ENCODE assay signal across 8 cellular contexts in genomic region chr1:93846929-93847810, GRCh38. TPM values are rescaled to one million over a fixed set of nuclear protein-coding genes. Genes with fewer than 3 reads are reported as not detected.
DNase-seq lines count a peak whose midpoint lies in the region; ATAC-seq and TF ChIP-seq lines count a peak whose summit lies in the region.

No MANE protein-coding gene starts in this region.

- H3K4me1 ChIP-seq in IMR-90 (ENCODE audit: control insufficient read depth, insufficient read depth, low read length) (peaks cover 4% of the 10 kb centered on the region), OCI-LY3 (ENCODE audit: low read length) (peaks cover 13% of the 10 kb centered on the region), mucosa of rectum (ENCODE audit: control insufficient read depth in 2 of 2, insufficient read depth in 2 of 2, low read length in 2 of 2) (peaks cover 9 to 18% of the 10 kb centered on the region in 2 donors)

- no peaks in the 10 kb centered on the region for H3K27me3 ChIP-seq in IMR-90 (ENCODE audit: control insufficient read depth, insufficient read depth, low read length)
- H3K27me3 ChIP-seq in OCI-LY3 (ENCODE audit: low read depth, low read length), result no peaks in the 10 kb centered on the region
- H3K27me3 ChIP-seq in mucosa of rectum (ENCODE audit: control insufficient read depth in 2 of 2, insufficient read depth in 2 of 2, low read length in 2 of 2), result no peaks in the 10 kb centered on the region

- H2AFZ ChIP-seq in IMR-90 (replicated peaks; ENCODE audit: low read length, poor library complexity) (peak overlapping the region; percentile 100), OCI-LY3 (ENCODE audit: low read depth, low read length) (peak overlapping the region; percentile 92)

- TF ChIP-seq POLR2A in IMR-90 (IDR thresholded peaks at IDR 0.05; ENCODE audit: low read depth, low read length) (peak; percentile 47), erythroblast (IDR thresholded peaks at IDR 0.05; ENCODE audit: low read length) (peak; percentile 30)

- H3K4ac ChIP-seq in IMR-90 (ENCODE audit: low read depth, low read length), result peak overlapping the region; percentile 69

- 0 out of 2 replicates have a peak, but pooled peaks cover 5% of the 10 kb centered on the region for H3K9me1 ChIP-seq in IMR-90 (ENCODE audit: insufficient read depth, low read length)

- H3K23ac ChIP-seq in IMR-90 (ENCODE audit: low read depth, low read length), result peak overlapping the region; percentile 82

- H3K36me3 ChIP-seq in IMR-90 (ENCODE audit: control insufficient read depth, insufficient read depth, low read length) (no peaks in the 10 kb centered on the region), OCI-LY3 (replicated peaks; ENCODE audit: low read depth, low read length) (no peaks in the 10 kb centered on the region), mucosa of rectum (ENCODE audit: control insufficient read depth in 2 of 2, insufficient read depth in 2 of 2, low read length in 2 of 2) (no peaks in the 10 kb centered on the region)

- TF ChIP-seq CTCF in IMR-90 (conservative IDR thresholded peaks at IDR 0.05; ENCODE audit: low read depth, low read length) (no peak), OCI-LY3 (IDR thresholded peaks at IDR 0.05; ENCODE audit: low read depth, low read length) (no peak)

- H2BK120ac ChIP-seq in IMR-90 (ENCODE audit: low read depth, low read length), result peak overlapping the region; percentile 58; the same call in 1 of the 2 replicates

- no peak overlapping the region for H3K56ac ChIP-seq in IMR-90 (ENCODE audit: extremely low read depth, insufficient read depth, low read length)

- H4K20me1 ChIP-seq in IMR-90 (ENCODE audit: insufficient read depth, low read length) (peaks cover 6% of the 10 kb centered on the region; the same call in 1 of the 2 replicates), OCI-LY3 (ENCODE audit: insufficient read depth, low read length) (no peaks in the 10 kb centered on the region)

- no TSS peak for BruUV-seq in IMR-90 (replicated peaks; lab: Mats Ljungman, UMichigan)

- H2BK20ac ChIP-seq in IMR-90 (ENCODE audit: low read depth, low read length), result no peak overlapping the region

- H3K9me3 ChIP-seq in IMR-90 (ENCODE audit: control insufficient read depth, insufficient read depth, low read length) (no peaks in the 10 kb centered on the region), OCI-LY3 (ENCODE audit: insufficient read depth, low read length) (no peaks in the 10 kb centered on the region), mucosa of rectum (ENCODE audit: control insufficient read depth in 2 of 2, low read length in 2 of 2) (peaks cover 0 to 3% of the 10 kb centered on the region in 2 donors)

- H2AK9ac ChIP-seq in IMR-90 (replicated peaks; ENCODE audit: low read depth, low read length, poor library complexity), result peak overlapping the region; percentile 91

- peak overlapping the region; percentile 8; the same call in 1 of the 2 replicates for H4K91ac ChIP-seq in IMR-90 (ENCODE audit: insufficient read depth, low read depth, low read length)

- H3K9ac ChIP-seq in IMR-90 (ENCODE audit: low read depth, low read length) (peak overlapping the region; percentile 64), OCI-LY3 (ENCODE audit: low read length) (peak overlapping the region; percentile 89), mucosa of rectum (ENCODE audit: low read depth in 1 of 2, low read length in 2 of 2) (peak overlapping the region; percentile 93 to 96)

- H3K27ac ChIP-seq in IMR-90 (ENCODE audit: insufficient read depth, low read length) (peak overlapping the region; percentile 89), OCI-LY3 (ENCODE audit: low read length) (peak overlapping the region; percentile 81), mucosa of rectum (ENCODE audit: low read depth in 2 of 2, low read length in 2 of 2) (peak overlapping the region; percentile 95 to 96)

- H3K4me2 ChIP-seq in IMR-90 (ENCODE audit: low read depth, low read length) (peak overlapping the region; percentile 77), OCI-LY3 (ENCODE audit: low read length) (peak overlapping the region; percentile 89)

- ATAC-seq in GM21576 (IDR thresholded peaks at IDR 0.05; ENCODE audit: unreplicated experiment) (peak; percentile 57), IMR-90 (ENCODE audit: low read depth) (peak; percentile 58)

- POLR2A ChIA-PET in IMR-90 (lab: Charles Lee; ENCODE audit: unreplicated experiment), result interaction anchor here (0.6 kb wide), 1 partner anchor 413 kb away, joined by 6 read pairs; no protein-coding TSS in a partner anchor

- CTCF ChIA-PET in IMR-90 (lab: Yijun Ruan, JAX), result no interaction called here

- no peaks in the 10 kb centered on the region for H3K79me1 ChIP-seq in IMR-90 (ENCODE audit: low read depth in 1 of 2, low read length in 2 of 2)

- H2BK15ac ChIP-seq in IMR-90 (ENCODE audit: low read depth, low read length), result no peak overlapping the region

- in situ Hi-C loops in IMR-90 (cut with MboI; ENCODE audit: low sequenced_read_pairs), result no loop called here

- intact Hi-C loops in IMR-90 (cut with micrococcal nuclease), result loop anchor here (1.0 to 5.0 kb wide), 3 partner anchors 500 to 768 kb away; partner anchors contain the start of genes DR1 and MTF2

- peak overlapping the region in 1 of 2 experiments; percentile 73; a peak in 1 of 4 replicates for H4K8ac ChIP-seq in IMR-90 (ENCODE audit: low read depth in 2 of 2, low read length in 2 of 2)

- H3K79me2 ChIP-seq in OCI-LY3 (ENCODE audit: low read length), result no peaks in the 10 kb centered on the region

- H3K4me3 ChIP-seq in IMR-90 (ENCODE audit: insufficient read depth, low read depth, low read length), result peak overlapping the region; percentile 92
- peak overlapping the region; percentile 95 for H3K4me3 ChIP-seq in OCI-LY3 (ENCODE audit: low read length)
- peak overlapping the region; percentile 89 to 99 for H3K4me3 ChIP-seq in mucosa of rectum (ENCODE audit: low read length in 2 of 2)

- dilution Hi-C loops in IMR-90 (cut with HindIII; ENCODE audit: low sequenced_read_pairs, unreplicated experiment), result no loop called here

- H2BK5ac ChIP-seq in IMR-90 (ENCODE audit: low read depth, low read length, poor library complexity, severe bottlenecking), result peak overlapping the region; percentile 78

- H4K5ac ChIP-seq in IMR-90 (ENCODE audit: low read depth, low read length), result no peak overlapping the region

- 0% methylated on average over 58 of the region's 99 CpGs; no CpG with 5 or more reads in 1 of the 2 experiments for WGBS in IMR-90 (ENCODE audit: extremely low coverage in 2 of 2, insufficient read length in 1 of 2), 2 experiments

- no peak overlapping the region for H2AK5ac ChIP-seq in IMR-90 (ENCODE audit: low read depth, low read length)

- DNase-seq in DMS114 treated with DMSO at 0.1 percent for 48 hours (lab: John Stamatoyannopoulos, UW; ENCODE audit: unreplicated experiment) (peak; percentile 85), IMR-90 (peak; percentile 82), activated T-cell treated with anti-CD3 and anti-CD28 coated beads for 48 hours (ENCODE audit: low read depth) (peak; percentile 82), erythroblast (lab: John Stamatoyannopoulos, UW) (peak; percentile 92 to 98)
- peak; percentile 72 to 78 for DNase-seq in stimulated activated CD8-positive, alpha-beta memory T cell treated with anti-CD3 and anti-CD28 coated beads, Interleukin-4, amount 100 ng/mL, for 4 hours (ENCODE audit: low read depth in 2 of 2, low spot score in 1 of 2)

- no peak for TF ChIP-seq RAD21 in IMR-90 (IDR thresholded peaks at IDR 0.05; ENCODE audit: low read length)

- peak overlapping the region; percentile 65 for H3K14ac ChIP-seq in IMR-90 (replicated peaks; ENCODE audit: low read depth, low read length)

- no peak overlapping the region for H3K18ac ChIP-seq in IMR-90 (ENCODE audit: low read depth, low read length)

TF ChIP-seq in IMR-90, 13 proteins besides CTCF, POLR2A, EP300 and RAD21:
- peak; percentile 16; the same call in 1 of the 2 replicates for TF ChIP-seq MAZ (IDR thresholded peaks at IDR 0.05; ENCODE audit: borderline replicate concordance, low read depth, low read length)
- no peak for TF ChIP-seq SMC3 (IDR thresholded peaks at IDR 0.05; ENCODE audit: low read depth, low read length)
- TF ChIP-seq NFE2L2 (IDR thresholded peaks at IDR 0.05; ENCODE audit: low read depth, low read length), result no peak
- no peak for TF ChIP-seq MXI1 (IDR thresholded peaks at IDR 0.05; ENCODE audit: borderline replicate concordance, low read depth, low read length)
- no peak for TF ChIP-seq USF2 (IDR thresholded peaks at IDR 0.05; ENCODE audit: low read depth, low read length)
- TF ChIP-seq FOS (IDR thresholded peaks at IDR 0.05; ENCODE audit: low read depth, low read length), result peak; percentile 89
- no peak for TF ChIP-seq MAFK (IDR thresholded peaks at IDR 0.05; ENCODE audit: low read depth, low read length)
- no peak for TF ChIP-seq ELK1 (IDR thresholded peaks at IDR 0.05; ENCODE audit: borderline replicate concordance, low read depth, low read length)
- TF ChIP-seq CHD1 (IDR thresholded peaks at IDR 0.05; ENCODE audit: low read depth, low read length), result no peak; the same call in 1 of the 2 replicates
- no peak for TF ChIP-seq RFX5 (IDR thresholded peaks at IDR 0.05; ENCODE audit: low read depth, low read length)
- TF ChIP-seq CEBPB (IDR thresholded peaks at IDR 0.05; ENCODE audit: low read depth, low read length), result peak; percentile 78
- no peak for TF ChIP-seq BHLHE40 (IDR thresholded peaks at IDR 0.05; ENCODE audit: low read depth, low read length)
- peak; percentile 62 for TF ChIP-seq RCOR1 (IDR thresholded peaks at IDR 0.05; ENCODE audit: insufficient replicate concordance, low read length)

RNA-seq across cellular contexts. Expression of gene DNTTIP2, which starts 31.8 kb away (rescaled TPM):
- 24.4 and 35.8 TPM in 2 replicates for total RNA-seq in IMR-90 (2012; rRNA removed)
- 13.8 and 14.2 TPM in 2 replicates for polyA plus RNA-seq in IMR-90 (2012; rRNA removed)
- 1.0 and 2.3 TPM in 2 replicates for polyA plus RNA-seq in IMR-90 (2012; cell fraction: cytosol; rRNA removed)
- 2.2 and 14.4 TPM in 2 replicates for polyA plus RNA-seq in IMR-90 (2012; cell fraction: nucleus; rRNA removed; ENCODE audit: low replicate concordance)

Comparison
In these comparisons a context has a peak if more than half of its experiments do, and no peak if none do; other contexts are left out.
1. Peak in every context shown above with its lines: DNase-seq, ATAC-seq, H3K4me3 ChIP-seq and H3K27ac ChIP-seq.